In genomic region chr13:46176756-46177155, GRCh38 we compare ENCODE assay signal across 8 cellular contexts. TPM values are rescaled to one million over a fixed set of nuclear protein-coding genes. Genes with fewer than 3 reads are reported as not detected.
DNase-seq lines count a peak whose midpoint lies in the region; ATAC-seq lines count a peak whose summit lies in the region.

No MANE protein-coding gene starts in this region.

- H3K27ac Mint-ChIP-seq in activated T-cell treated with anti-CD3 and anti-CD28 coated beads, Interleukin-2, amount 50 U/mL, for 24 hours: peak overlapping the region; percentile 98
- H3K27ac Mint-ChIP-seq in activated CD4-positive, alpha-beta memory T cell treated with anti-CD3 and anti-CD28 coated beads, Interleukin-2, amount 10 ng/mL, durations not matched to agents 7 days and 5 days: peak overlapping the region; percentile 68
- H3K27ac Mint-ChIP-seq in stimulated activated naive B cell treated with anti-CD40 and anti-IgM and Interleukin-4, amounts not matched to agents 10 μg/mL and 1 μg/mL and 100 μg/mL, for 72 hours: peak overlapping the region; percentile 65

- DNase-seq in activated T-cell treated with anti-CD3 and anti-CD28 coated beads, Interleukin-2, amount 50 U/mL, for 24 hours: no peak
- no peak for DNase-seq in activated T-cell treated with anti-CD3 and anti-CD28 coated beads, Interleukin-2, amount 50 U/mL, for 48 hours
- DNase-seq in activated CD4-positive, alpha-beta memory T cell treated with anti-CD3 and anti-CD28 coated beads, Interleukin-2, amount 10 ng/mL, durations not matched to agents 7 days and 5 days: no peak
- DNase-seq in stimulated activated naive B cell treated with anti-CD40 and anti-IgM and Interleukin-4, amounts not matched to agents 10 μg/mL and 1 μg/mL and 100 μg/mL, for 72 hours: peak; percentile 36
- DNase-seq in NCI-H128 (lab: John Stamatoyannopoulos, UW; ENCODE audit: unreplicated experiment) (no peak), T1000 (lab: John Stamatoyannopoulos, UW) (no peak), NCI-H2196 (lab: John Stamatoyannopoulos, UW; ENCODE audit: unreplicated experiment) (no peak)

- H3K27me3 Mint-ChIP-seq in activated T-cell treated with anti-CD3 and anti-CD28 coated beads, Interleukin-2, amount 50 U/mL, for 24 hours: no peaks in the 10 kb centered on the region
- no peaks in the 10 kb centered on the region for H3K27me3 Mint-ChIP-seq in activated CD4-positive, alpha-beta memory T cell treated with anti-CD3 and anti-CD28 coated beads, Interleukin-2, amount 10 ng/mL, durations not matched to agents 7 days and 5 days
- H3K27me3 Mint-ChIP-seq in stimulated activated naive B cell treated with anti-CD40 and anti-IgM and Interleukin-4, amounts not matched to agents 10 μg/mL and 1 μg/mL and 100 μg/mL, for 72 hours: no peaks in the 10 kb centered on the region

- peaks cover 97% of the 10 kb centered on the region for H3K36me3 Mint-ChIP-seq in activated T-cell treated with anti-CD3 and anti-CD28 coated beads, Interleukin-2, amount 50 U/mL, for 24 hours (ENCODE audit: low read depth)
- H3K36me3 Mint-ChIP-seq in activated CD4-positive, alpha-beta memory T cell treated with anti-CD3 and anti-CD28 coated beads, Interleukin-2, amount 10 ng/mL, durations not matched to agents 7 days and 5 days (ENCODE audit: low read depth): peaks cover 91% of the 10 kb centered on the region
- H3K36me3 Mint-ChIP-seq in stimulated activated naive B cell treated with anti-CD40 and anti-IgM and Interleukin-4, amounts not matched to agents 10 μg/mL and 1 μg/mL and 100 μg/mL, for 72 hours: peaks cover 62 to 70% of the 10 kb centered on the region in 2 donors

- H3K9me3 Mint-ChIP-seq in activated T-cell treated with anti-CD3 and anti-CD28 coated beads, Interleukin-2, amount 50 U/mL, for 24 hours: no peaks in the 10 kb centered on the region
- H3K9me3 Mint-ChIP-seq in activated CD4-positive, alpha-beta memory T cell treated with anti-CD3 and anti-CD28 coated beads, Interleukin-2, amount 10 ng/mL, durations not matched to agents 7 days and 5 days: no peaks in the 10 kb centered on the region
- no peaks in the 10 kb centered on the region for H3K9me3 Mint-ChIP-seq in stimulated activated naive B cell treated with anti-CD40 and anti-IgM and Interleukin-4, amounts not matched to agents 10 μg/mL and 1 μg/mL and 100 μg/mL, for 72 hours

- H3K4me1 Mint-ChIP-seq in activated T-cell treated with anti-CD3 and anti-CD28 coated beads, Interleukin-2, amount 50 U/mL, for 24 hours (ENCODE audit: low read depth): peaks cover 73% of the 10 kb centered on the region
- peaks cover 66% of the 10 kb centered on the region for H3K4me1 Mint-ChIP-seq in activated CD4-positive, alpha-beta memory T cell treated with anti-CD3 and anti-CD28 coated beads, Interleukin-2, amount 10 ng/mL, durations not matched to agents 7 days and 5 days
- H3K4me1 Mint-ChIP-seq in stimulated activated naive B cell treated with anti-CD40 and anti-IgM and Interleukin-4, amounts not matched to agents 10 μg/mL and 1 μg/mL and 100 μg/mL, for 72 hours: peaks cover 38 to 63% of the 10 kb centered on the region in 2 donors

- peak; percentile 44 for ATAC-seq in HG03175 (IDR thresholded peaks at IDR 0.05; ENCODE audit: unreplicated experiment)
- ATAC-seq in stimulated activated naive B cell treated with anti-CD40 and anti-IgM and Interleukin-4, amounts not matched to agents 10 μg/mL and 1 μg/mL and 100 μg/mL, for 72 hours (replicated peaks): peak; percentile 41 to 49

- POLR2A ChIA-PET in activated CD4-positive, alpha-beta memory T cell treated with anti-CD3 and anti-CD28 coated beads, Interleukin-2, amount 10 ng/mL, durations not matched to agents 7 days and 5 days (lab: Charles Lee): interaction anchor here (0.6 to 14.9 kb wide), 10 partner anchors 10 to 836 kb away, joined by 3 to 552 read pairs (median 3); partner anchors contain the start of genes LRRC63 and ZC3H13

- peak overlapping the region; percentile 97 for H3K4me3 Mint-ChIP-seq in activated T-cell treated with anti-CD3 and anti-CD28 coated beads, Interleukin-2, amount 50 U/mL, for 24 hours
- peak overlapping the region; percentile 96 for H3K4me3 Mint-ChIP-seq in activated CD4-positive, alpha-beta memory T cell treated with anti-CD3 and anti-CD28 coated beads, Interleukin-2, amount 10 ng/mL, durations not matched to agents 7 days and 5 days
- H3K4me3 Mint-ChIP-seq in stimulated activated naive B cell treated with anti-CD40 and anti-IgM and Interleukin-4, amounts not matched to agents 10 μg/mL and 1 μg/mL and 100 μg/mL, for 72 hours: peak overlapping the region; percentile 76 to 81

- CTCF ChIA-PET in activated CD4-positive, alpha-beta memory T cell treated with anti-CD3 and anti-CD28 coated beads, Interleukin-2, amount 10 ng/mL, durations not matched to agents 7 days and 5 days (lab: Charles Lee): interaction anchor here (1.0 to 2.3 kb wide), 5 partner anchors 9 to 113 kb away, joined by 3 to 10 read pairs (median 4); no protein-coding TSS in a partner anchor

RNA-seq across cellular contexts. Expression of gene LCP1, which starts 5.2 kb away (rescaled TPM):
- total RNA-seq in activated CD4-positive, alpha-beta memory T cell treated with anti-CD3 and anti-CD28 coated beads, Interleukin-2, amount 10 ng/mL, durations not matched to agents 7 days and 5 days: 1,000 to 10,000 TPM; 1,272 to 1,280 TPM

RNA-seq across cellular contexts. Expression of gene LRRC63, which starts 35.0 kb away (rescaled TPM):
- total RNA-seq in activated CD4-positive, alpha-beta memory T cell treated with anti-CD3 and anti-CD28 coated beads, Interleukin-2, amount 10 ng/mL, durations not matched to agents 7 days and 5 days: 1 to 10 TPM in 1 of 2 experiments, under 1 TPM in 1; 0.83 to 1.1 TPM
